8 cellular contexts compared by ENCODE assay signal in the genomic region with DNA sequence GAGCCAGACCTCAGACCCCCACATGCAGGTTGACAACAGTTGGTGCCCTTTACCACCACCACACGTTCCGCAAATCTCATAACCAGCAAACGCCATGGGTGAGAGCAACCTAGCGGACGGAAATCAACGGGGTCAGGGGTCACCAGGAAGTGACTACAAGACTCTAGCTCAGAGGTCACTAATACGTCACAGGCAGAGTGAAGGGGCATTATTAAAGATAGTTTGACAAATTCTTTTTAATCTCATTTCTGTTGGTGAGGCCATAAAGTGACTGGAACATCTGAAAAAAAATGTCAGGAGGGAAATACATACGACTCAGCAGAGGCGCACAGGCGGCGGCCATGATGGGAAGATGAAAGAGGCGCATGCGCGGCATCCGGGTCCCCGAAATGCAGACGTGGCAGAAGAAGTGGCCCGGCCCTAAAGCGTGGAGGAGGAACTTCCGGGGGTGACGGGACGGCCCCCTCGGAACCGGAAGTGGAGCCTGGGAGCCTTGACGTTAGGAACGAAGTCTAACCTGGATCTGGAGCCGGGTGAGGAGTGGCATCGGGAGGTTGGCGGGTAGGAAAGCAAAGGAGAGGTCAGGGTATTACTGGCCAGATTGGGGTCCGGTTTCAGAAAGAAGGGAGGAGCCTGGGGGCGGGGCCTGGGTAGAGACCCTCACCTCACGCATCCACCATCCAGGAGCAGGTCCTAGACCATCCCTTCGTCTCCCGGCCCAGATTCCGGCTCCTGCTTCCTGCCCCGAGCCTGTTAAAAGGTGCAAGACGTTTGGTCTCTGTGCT. TPM values are rescaled to one million over a fixed set of nuclear protein-coding genes. Genes with fewer than 3 reads are reported as not detected.
A peak's percentile ranks its signal among the peaks of the same experiment; 100 is the strongest.
DNase-seq lines count a peak whose midpoint lies in the region; ATAC-seq and TF ChIP-seq lines count a peak whose summit lies in the region.

A gene with protein sequence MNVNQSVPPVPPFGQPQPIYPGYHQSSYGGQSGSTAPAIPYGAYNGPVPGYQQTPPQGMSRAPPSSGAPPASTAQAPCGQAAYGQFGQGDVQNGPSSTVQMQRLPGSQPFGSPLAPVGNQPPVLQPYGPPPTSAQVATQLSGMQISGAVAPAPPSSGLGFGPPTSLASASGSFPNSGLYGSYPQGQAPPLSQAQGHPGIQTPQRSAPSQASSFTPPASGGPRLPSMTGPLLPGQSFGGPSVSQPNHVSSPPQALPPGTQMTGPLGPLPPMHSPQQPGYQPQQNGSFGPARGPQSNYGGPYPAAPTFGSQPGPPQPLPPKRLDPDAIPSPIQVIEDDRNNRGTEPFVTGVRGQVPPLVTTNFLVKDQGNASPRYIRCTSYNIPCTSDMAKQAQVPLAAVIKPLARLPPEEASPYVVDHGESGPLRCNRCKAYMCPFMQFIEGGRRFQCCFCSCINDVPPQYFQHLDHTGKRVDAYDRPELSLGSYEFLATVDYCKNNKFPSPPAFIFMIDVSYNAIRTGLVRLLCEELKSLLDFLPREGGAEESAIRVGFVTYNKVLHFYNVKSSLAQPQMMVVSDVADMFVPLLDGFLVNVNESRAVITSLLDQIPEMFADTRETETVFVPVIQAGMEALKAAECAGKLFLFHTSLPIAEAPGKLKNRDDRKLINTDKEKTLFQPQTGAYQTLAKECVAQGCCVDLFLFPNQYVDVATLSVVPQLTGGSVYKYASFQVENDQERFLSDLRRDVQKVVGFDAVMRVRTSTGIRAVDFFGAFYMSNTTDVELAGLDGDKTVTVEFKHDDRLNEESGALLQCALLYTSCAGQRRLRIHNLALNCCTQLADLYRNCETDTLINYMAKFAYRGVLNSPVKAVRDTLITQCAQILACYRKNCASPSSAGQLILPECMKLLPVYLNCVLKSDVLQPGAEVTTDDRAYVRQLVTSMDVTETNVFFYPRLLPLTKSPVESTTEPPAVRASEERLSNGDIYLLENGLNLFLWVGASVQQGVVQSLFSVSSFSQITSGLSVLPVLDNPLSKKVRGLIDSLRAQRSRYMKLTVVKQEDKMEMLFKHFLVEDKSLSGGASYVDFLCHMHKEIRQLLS (plus strand): TSS at position 468 of the 785 bp plus-strand sequence. CDS start 2,461 bp downstream, outside the sequence.

- no peaks in the 10 kb centered on the region for H3K27me3 ChIP-seq in mucosa of rectum (ENCODE audit: control insufficient read depth in 2 of 2, insufficient read depth in 2 of 2, low read length in 2 of 2)

- ATAC-seq in GM21619 (IDR thresholded peaks at IDR 0.05; ENCODE audit: unreplicated experiment): peak; percentile 88

- H3K4me1 ChIP-seq in mucosa of rectum (ENCODE audit: control insufficient read depth in 2 of 2, insufficient read depth in 2 of 2, low read length in 2 of 2): peaks cover 7 to 14% of the 10 kb centered on the region in 2 donors

- peak; percentile 91 for TF ChIP-seq POLR2A in erythroblast (IDR thresholded peaks at IDR 0.05; ENCODE audit: low read length)

- H3K9ac ChIP-seq in mucosa of rectum (ENCODE audit: low read depth in 1 of 2, low read length in 2 of 2): peak within 1 kb of the TSS; percentile 87 to 99

- H3K27ac ChIP-seq in mucosa of rectum (ENCODE audit: low read depth in 2 of 2, low read length in 2 of 2): peak within 1 kb of the TSS; percentile 95 to 96

- peaks cover 43% of the 10 kb centered on the region for H3K4me1 Mint-ChIP-seq in activated T-cell treated with anti-CD3 and anti-CD28 coated beads, Interleukin-2, amount 50 U/mL, for 24 hours (ENCODE audit: low read depth)

- peaks cover 7 to 9% of the 10 kb centered on the region in 2 donors for H3K36me3 ChIP-seq in mucosa of rectum (ENCODE audit: control insufficient read depth in 2 of 2, insufficient read depth in 2 of 2, low read length in 2 of 2)

- in situ Hi-C loops in KBM-7 (cut with MboI; ENCODE audit: low pct_unique_long_range_greater_than_20kb, low sequenced_read_pairs): no loop called here

- H3K4me3 ChIP-seq in mucosa of rectum (ENCODE audit: low read length in 2 of 2): peak within 1 kb of the TSS; percentile 95 to 99

- peak within 1 kb of the TSS; percentile 100 for H3K27ac Mint-ChIP-seq in activated T-cell treated with anti-CD3 and anti-CD28 coated beads, Interleukin-2, amount 50 U/mL, for 24 hours

- no peaks in the 10 kb centered on the region for H3K9me3 ChIP-seq in mucosa of rectum (ENCODE audit: control insufficient read depth in 2 of 2, low read length in 2 of 2)

- peak within 1 kb of the TSS; percentile 96 for H3K4me3 Mint-ChIP-seq in activated T-cell treated with anti-CD3 and anti-CD28 coated beads, Interleukin-2, amount 50 U/mL, for 24 hours

- H3K9me3 Mint-ChIP-seq in activated T-cell treated with anti-CD3 and anti-CD28 coated beads, Interleukin-2, amount 50 U/mL, for 24 hours: no peaks in the 10 kb centered on the region

- DNase-seq in DMS114 treated with DMSO at 0.1 percent for 48 hours (lab: John Stamatoyannopoulos, UW; ENCODE audit: unreplicated experiment): peak; percentile 98
- peak; percentile 97 for DNase-seq in KBM-7
- peak; percentile 94 for DNase-seq in activated T-cell treated with anti-CD3 and anti-CD28 coated beads, Interleukin-2, amount 50 U/mL, for 24 hours
- peak; percentile 97 for DNase-seq in erythroblast (lab: John Stamatoyannopoulos, UW)
- peak; percentile 96 for DNase-seq in stimulated activated CD8-positive, alpha-beta memory T cell treated with anti-CD3 and anti-CD28 coated beads, Interleukin-4, amount 100 ng/mL, for 48 hours

- H3K27me3 Mint-ChIP-seq in activated T-cell treated with anti-CD3 and anti-CD28 coated beads, Interleukin-2, amount 50 U/mL, for 24 hours: no peaks in the 10 kb centered on the region

- peaks cover 81% of the 10 kb centered on the region for H3K36me3 Mint-ChIP-seq in activated T-cell treated with anti-CD3 and anti-CD28 coated beads, Interleukin-2, amount 50 U/mL, for 24 hours (ENCODE audit: low read depth)

TF ChIP-seq in PFSK-1, 5 proteins besides CTCF, POLR2A, EP300 and RAD21:
- TF ChIP-seq FOXP2 (optimal IDR thresholded peaks at IDR 0.05; ENCODE audit: borderline replicate concordance, extremely low read depth, extremely low read length, insufficient read depth): no peak
- TF ChIP-seq REST (IDR thresholded peaks at IDR 0.05; ENCODE audit: insufficient read depth in 1 of 2, low read depth in 2 of 2, low read length in 2 of 2): peak in 1 of 2 experiments; percentile 53; a peak in 1 of 4 replicates
- TF ChIP-seq TAF1 (IDR thresholded peaks at IDR 0.05; ENCODE audit: borderline replicate concordance, insufficient read depth, low read length): peak; percentile 92; the same call in 1 of the 2 replicates
- TF ChIP-seq SIN3A (IDR thresholded peaks at IDR 0.05; ENCODE audit: borderline replicate concordance, insufficient read depth, low read length): peak; percentile 63; the same call in 1 of the 2 replicates
- TF ChIP-seq POLR2AphosphoS5 (IDR thresholded peaks at IDR 0.05; ENCODE audit: low read depth, low read length): peak; percentile 74

RNA-seq across cellular contexts. Expression of the gene that starts here (rescaled TPM):
- 38.7 TPM for polyA plus RNA-seq in PFSK-1 (2012; ENCODE audit: insufficient read length, low read depth)

Comparison
In these comparisons a context has a peak if more than half of its experiments do, and no peak if none do; other contexts are left out.
1. Peak in every context shown above with its lines: DNase-seq, ATAC-seq, H3K4me3 ChIP-seq and H3K27ac ChIP-seq.